ENCODE assay signal across 8 cellular contexts in genomic region chr20:18466894-18467678, GRCh38. TPM values are rescaled to one million over a fixed set of nuclear protein-coding genes. Genes with fewer than 3 reads are reported as not detected.
A peak's percentile ranks its signal among the peaks of the same experiment; 100 is the strongest.
DNase-seq lines count a peak whose midpoint lies in the region; ATAC-seq and TF ChIP-seq lines count a peak whose summit lies in the region.

DZANK1 (minus strand) TSS chr20:18467030; CDS start chr20:18465358, 1,672 bp downstream.
POLR3F (plus strand) TSS chr20:18467390; CDS start chr20:18467507, 117 bp downstream.

- no peaks in the 10 kb centered on the region for H3K27me3 Mint-ChIP-seq in CD4-positive, alpha-beta T cell
- no peaks in the 10 kb centered on the region for H3K27me3 Mint-ChIP-seq in activated CD4-positive, alpha-beta memory T cell treated with anti-CD3 and anti-CD28 coated beads for 36 hours

- no peaks in the 10 kb centered on the region for H3K9me3 Mint-ChIP-seq in CD4-positive, alpha-beta T cell
- no peaks in the 10 kb centered on the region for H3K9me3 Mint-ChIP-seq in activated CD4-positive, alpha-beta memory T cell treated with anti-CD3 and anti-CD28 coated beads for 36 hours

- TF ChIP-seq CTCF in CD4-positive, alpha-beta T cell (IDR thresholded peaks at IDR 0.05): no peak
- TF ChIP-seq CTCF in dorsolateral prefrontal cortex (IDR thresholded peaks at IDR 0.05 in 54 of 56, conservative IDR thresholded peaks at IDR 0.05 in 2 of 56; ENCODE audit: low read depth in 1 of 56, partially characterized antibody in 56 of 56) (peak in 21 of 56 donors; percentile 3 to 49 (median 16)), liver (IDR thresholded peaks at IDR 0.05; ENCODE audit: low read depth, low read length, missing input control) (no peak)

- H3K4me3 Mint-ChIP-seq in CD4-positive, alpha-beta T cell: peak within 1 kb of the TSS; percentile 96
- peak within 1 kb of the TSS; percentile 95 for H3K4me3 Mint-ChIP-seq in activated CD4-positive, alpha-beta memory T cell treated with anti-CD3 and anti-CD28 coated beads for 36 hours

- peaks cover 36% of the 10 kb centered on the region for H3K36me3 Mint-ChIP-seq in CD4-positive, alpha-beta T cell (ENCODE audit: low read depth)
- peaks cover 4% of the 10 kb centered on the region for H3K36me3 Mint-ChIP-seq in activated CD4-positive, alpha-beta memory T cell treated with anti-CD3 and anti-CD28 coated beads for 36 hours

- peak within 1 kb of the TSS; percentile 77 for H3K27ac ChIP-seq in CD4-positive, alpha-beta T cell (ENCODE audit: low read depth, low read length)
- peak within 1 kb of the TSS; percentile 76 to 98 (median 93) for H3K27ac ChIP-seq in dorsolateral prefrontal cortex
- peak within 1 kb of the TSS; percentile 81 to 93 for H3K27ac ChIP-seq in liver (ENCODE audit: low read depth in 1 of 2, low read length in 2 of 2)

- CTCF ChIA-PET in CD4-positive, alpha-beta T cell (lab: Charles Lee): interaction anchor here (1.2 to 1.7 kb wide), 2 partner anchors 30 to 40 kb away, joined by 3 to 9 read pairs; partner anchors contain the start of genes RBBP9 and SEC23B
- CTCF ChIA-PET in activated CD4-positive, alpha-beta memory T cell treated with anti-CD3 and anti-CD28 coated beads for 36 hours (lab: Charles Lee): interaction anchor here (0.5 to 2.0 kb wide), 5 partner anchors 10 to 43 kb away, joined by 3 to 9 read pairs (median 3); partner anchors contain the start of genes RBBP9 and SEC23B

- peak within 1 kb of the TSS; percentile 72 to 100 (median 95) for H3K4me3 ChIP-seq in dorsolateral prefrontal cortex
- peak within 1 kb of the TSS; percentile 79 to 96 (median 95) for H3K4me3 ChIP-seq in liver (ENCODE audit: low read depth in 1 of 3, low read length in 3 of 3)

- intact Hi-C loops in CD4-positive, alpha-beta T cell (cut with DNase I, micrococcal nuclease): loop anchor here (1.0 to 5.0 kb wide), 12 partner anchors 29 to 500 kb away; partner anchors contain the start of genes SMIM26 (in 2 of the 2), ZNF133 (in 2 of the 2), MGME1 (in 1 of the 2) and RBBP9 (in 1 of the 2)
- intact Hi-C loops in activated CD4-positive, alpha-beta memory T cell treated with anti-CD3 and anti-CD28 coated beads for 36 hours (cut with micrococcal nuclease): loop anchor here (1.0 to 10.0 kb wide), 8 partner anchors 30 to 1892 kb away; partner anchors contain the start of genes DTD1, KAT14, KIF16B and MGME1
- intact Hi-C loops in dorsolateral prefrontal cortex (cut with DNase I): loop anchor here (2.0 to 5.0 kb wide), 3 partner anchors 40 to 500 kb away; partner anchors contain the start of genes MGME1 (in 1 of the 2), SEC23B (in 1 of the 2) and SNX5 (in 1 of the 2)

- ATAC-seq in CD4-positive, alpha-beta T cell (ENCODE audit: poor library complexity): peak; percentile 89
- ATAC-seq in GM19452 (IDR thresholded peaks at IDR 0.05; ENCODE audit: unreplicated experiment): peak; percentile 96
- ATAC-seq in HG03575 (IDR thresholded peaks at IDR 0.05; ENCODE audit: extremely low read depth, insufficient number of reproducible peaks, low FRiP score, unreplicated experiment): peak; percentile 87

- DNase-seq in CD4-positive, alpha-beta T cell: peak; percentile 84 to 93 (median 89)
- DNase-seq in NCI-H82 (lab: John Stamatoyannopoulos, UW) (peak; percentile 99), dorsolateral prefrontal cortex (peak; percentile 96 to 99 (median 98))
- DNase-seq in activated CD4-positive, alpha-beta memory T cell treated with anti-CD3 and anti-CD28 coated beads for 36 hours: peak; percentile 96
- peak; percentile 94 for DNase-seq in stimulated activated CD4-positive, alpha-beta T cell treated with anti-CD3 and anti-CD28 coated beads, Interleukin-4, amount 100 ng/mL, for 1 hour

- POLR2A ChIA-PET in CD4-positive, alpha-beta T cell (lab: Charles Lee): interaction anchor here (0.6 to 5.9 kb wide), 14 partner anchors 8 to 1585 kb away, joined by 3 to 130 read pairs (median 5); partner anchors contain the start of genes CFAP61, CRNKL1, DSTN and DTD1
- POLR2A ChIA-PET in activated CD4-positive, alpha-beta memory T cell treated with anti-CD3 and anti-CD28 coated beads for 36 hours (lab: Charles Lee): interaction anchor here (0.7 to 2.5 kb wide), 8 partner anchors 9 to 964 kb away, joined by 3 to 21 read pairs (median 4); partner anchors contain the start of genes KAT14, PET117, RBBP9 and SEC23B

- peak; percentile 14 to 37 for TF ChIP-seq RAD21 in liver (IDR thresholded peaks at IDR 0.05)

- H3K27me3 ChIP-seq in CD4-positive, alpha-beta T cell (ENCODE audit: control insufficient read depth, insufficient read depth, low read length): no peaks in the 10 kb centered on the region
- H3K27me3 ChIP-seq in dorsolateral prefrontal cortex (no peaks in the 10 kb centered on the region), liver (ENCODE audit: control insufficient read depth in 4 of 4, insufficient read depth in 4 of 4, low read length in 3 of 4) (no peaks in the 10 kb centered on the region)

- no peaks in the 10 kb centered on the region for H3K9me3 ChIP-seq in CD4-positive, alpha-beta T cell (ENCODE audit: control insufficient read depth, low read length)
- no peaks in the 10 kb centered on the region for H3K9me3 ChIP-seq in liver (ENCODE audit: control insufficient read depth in 4 of 4, low read length in 3 of 4)

- H3K27ac Mint-ChIP-seq in CD4-positive, alpha-beta T cell: peak within 1 kb of the TSS; percentile 96
- H3K27ac Mint-ChIP-seq in activated CD4-positive, alpha-beta memory T cell treated with anti-CD3 and anti-CD28 coated beads for 36 hours: peak within 1 kb of the TSS; percentile 87

- H3K36me3 ChIP-seq in liver (ENCODE audit: control insufficient read depth in 4 of 4, insufficient read depth in 3 of 4, low read depth in 1 of 4, low read length in 3 of 4): peaks cover 0 to 5% (median 2%) of the 10 kb centered on the region in 4 donors

- under 1% methylated on average over 53 of the region's 53 CpGs for WGBS in liver

- H3K4me1 Mint-ChIP-seq in CD4-positive, alpha-beta T cell (ENCODE audit: low read depth): peaks cover 39% of the 10 kb centered on the region
- H3K4me1 Mint-ChIP-seq in activated CD4-positive, alpha-beta memory T cell treated with anti-CD3 and anti-CD28 coated beads for 36 hours (ENCODE audit: low read depth): peaks cover 23% of the 10 kb centered on the region

- H3K9ac ChIP-seq in liver (ENCODE audit: low read depth in 1 of 2, low read length in 2 of 2): peak within 1 kb of the TSS; percentile 82 to 89

- H3K4me1 ChIP-seq in liver (ENCODE audit: control insufficient read depth in 4 of 4, insufficient read depth in 4 of 4, low read length in 3 of 4): peaks cover 3 to 26% (median 20%) of the 10 kb centered on the region in 4 donors

TF ChIP-seq in liver, 16 proteins besides CTCF, POLR2A, EP300 and RAD21:
- TF ChIP-seq, protein P1, sequence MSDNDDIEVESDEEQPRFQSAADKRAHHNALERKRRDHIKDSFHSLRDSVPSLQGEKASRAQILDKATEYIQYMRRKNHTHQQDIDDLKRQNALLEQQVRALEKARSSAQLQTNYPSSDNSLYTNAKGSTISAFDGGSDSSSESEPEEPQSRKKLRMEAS (IDR thresholded peaks at IDR 0.05): peak; percentile 66
- TF ChIP-seq, protein P2, sequence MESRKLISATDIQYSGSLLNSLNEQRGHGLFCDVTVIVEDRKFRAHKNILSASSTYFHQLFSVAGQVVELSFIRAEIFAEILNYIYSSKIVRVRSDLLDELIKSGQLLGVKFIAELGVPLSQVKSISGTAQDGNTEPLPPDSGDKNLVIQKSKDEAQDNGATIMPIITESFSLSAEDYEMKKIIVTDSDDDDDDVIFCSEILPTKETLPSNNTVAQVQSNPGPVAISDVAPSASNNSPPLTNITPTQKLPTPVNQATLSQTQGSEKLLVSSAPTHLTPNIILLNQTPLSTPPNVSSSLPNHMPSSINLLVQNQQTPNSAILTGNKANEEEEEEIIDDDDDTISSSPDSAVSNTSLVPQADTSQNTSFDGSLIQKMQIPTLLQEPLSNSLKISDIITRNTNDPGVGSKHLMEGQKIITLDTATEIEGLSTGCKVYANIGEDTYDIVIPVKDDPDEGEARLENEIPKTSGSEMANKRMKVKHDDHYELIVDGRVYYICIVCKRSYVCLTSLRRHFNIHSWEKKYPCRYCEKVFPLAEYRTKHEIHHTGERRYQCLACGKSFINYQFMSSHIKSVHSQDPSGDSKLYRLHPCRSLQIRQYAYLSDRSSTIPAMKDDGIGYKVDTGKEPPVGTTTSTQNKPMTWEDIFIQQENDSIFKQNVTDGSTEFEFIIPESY (IDR thresholded peaks at IDR 0.05): peak; percentile 76
- TF ChIP-seq SP1 (IDR thresholded peaks at IDR 0.05): peak; percentile 69
- peak in 1 of 2 donors; percentile 18 for TF ChIP-seq HNF4A (conservative IDR thresholded peaks at IDR 0.05)
- TF ChIP-seq HNF4G (IDR thresholded peaks at IDR 0.05): no peak
- peak in 1 of 2 donors; percentile 17 for TF ChIP-seq RXRA (IDR thresholded peaks at IDR 0.05)
- TF ChIP-seq, protein P3, sequence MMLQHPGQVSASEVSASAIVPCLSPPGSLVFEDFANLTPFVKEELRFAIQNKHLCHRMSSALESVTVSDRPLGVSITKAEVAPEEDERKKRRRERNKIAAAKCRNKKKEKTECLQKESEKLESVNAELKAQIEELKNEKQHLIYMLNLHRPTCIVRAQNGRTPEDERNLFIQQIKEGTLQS (IDR thresholded peaks at IDR 0.05): no peak
- peak in 1 of 2 donors; percentile 63 for TF ChIP-seq GABPA (IDR thresholded peaks at IDR 0.05 in 1 of 2, conservative IDR thresholded peaks at IDR 0.05 in 1 of 2)
- peak; percentile 10 for TF ChIP-seq FOXA1 (IDR thresholded peaks at IDR 0.05)
- TF ChIP-seq NR2F2 (IDR thresholded peaks at IDR 0.05): peak; percentile 32
- peak; percentile 78 for TF ChIP-seq YY1 (IDR thresholded peaks at IDR 0.05)

RNA-seq across cellular contexts. Expression of gene DZANK1, which starts in this region (rescaled TPM):
- total RNA-seq in CD4-positive, alpha-beta T cell: 1 to 10 TPM; 1.8 to 1.9 TPM
- 1 to 10 TPM; 1.4 to 1.6 TPM for total RNA-seq in activated CD4-positive, alpha-beta memory T cell treated with anti-CD3 and anti-CD28 coated beads for 36 hours
- total RNA-seq in dorsolateral prefrontal cortex (10 to 100 TPM in 45 of 120 experiments, 1 to 10 TPM in 75; 5.0 to 14.4 (median 9.3) TPM), liver (under 1 TPM; 0.28 to 0.84 TPM)
- under 1 TPM; 0.19 to 0.33 TPM for polyA plus RNA-seq in liver

RNA-seq across cellular contexts. Expression of gene POLR3F, which starts in this region (rescaled TPM):
- total RNA-seq in CD4-positive, alpha-beta T cell: 1 to 10 TPM; 7.9 to 8.8 TPM
- 10 to 100 TPM; 11.0 to 11.3 TPM for total RNA-seq in activated CD4-positive, alpha-beta memory T cell treated with anti-CD3 and anti-CD28 coated beads for 36 hours
- 10 to 100 TPM in 118 of 120 experiments, 1 to 10 TPM in 2; 6.7 to 24.6 (median 16.5) TPM for total RNA-seq in dorsolateral prefrontal cortex
- total RNA-seq in liver: 1 to 10 TPM; 3.3 to 9.8 TPM
- 1 to 10 TPM; 2.5 to 3.1 TPM for polyA plus RNA-seq in liver

Comparison
In these comparisons a context has a peak if more than half of its experiments do, and no peak if none do; other contexts are left out.
1. Peak in every context shown above with its lines: DNase-seq, ATAC-seq, H3K4me3 ChIP-seq and H3K27ac ChIP-seq.